2 cellular contexts compared by ENCODE assay signal in the genomic region with DNA sequence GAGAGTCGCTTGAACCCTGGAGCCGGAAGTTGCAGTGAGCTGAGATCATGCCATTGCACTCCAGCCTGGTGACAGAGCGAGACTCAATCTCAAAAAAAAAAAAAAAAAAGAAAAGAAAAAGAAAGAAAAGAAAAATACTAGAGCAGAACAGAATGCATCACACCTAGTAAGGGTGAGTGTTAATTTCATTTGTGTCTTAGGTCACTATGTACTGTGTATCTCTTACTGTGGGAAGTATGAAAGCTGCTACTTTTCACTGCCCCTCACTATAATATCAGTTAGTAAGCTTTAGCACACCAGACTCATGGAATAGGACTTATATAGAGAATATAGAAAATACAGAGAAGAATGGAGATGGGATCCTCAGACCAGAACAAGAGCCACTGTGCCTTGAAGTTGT.
TF ChIP-seq lines count a peak whose summit lies in the region.

No MANE protein-coding gene starts in this region.

TF ChIP-seq in A549, 52 proteins besides CTCF, POLR2A, EP300 and RAD21 (continued from another document):
- TF ChIP-seq RCOR1 (IDR thresholded peaks at IDR 0.05; ENCODE audit: low read depth, low read length): no peak
- no peak for TF ChIP-seq CHD2 (IDR thresholded peaks at IDR 0.05; ENCODE audit: low read length, partially characterized antibody)

TF ChIP-seq in HepG2, 621 proteins besides CTCF, POLR2A, EP300 and RAD21:
- no peak for TF ChIP-seq ATF2 (CRISPR knock-in tag; IDR thresholded peaks at IDR 0.05)
